In genomic region chr20:47238780-47239769, GRCh38 we compare ENCODE assay signal across 21 cellular contexts.
DNase-seq lines count a peak whose midpoint lies in the region; ATAC-seq, FAIRE-seq and TF ChIP-seq lines count a peak whose summit lies in the region.
"Had no signal": no experiment of that assay in that cellular context is flagged by ENCODE, and none has a peak within 500 bp of the region (broad histone marks: within the 10 kb centered on the region; RNA-seq: fewer than 3 reads in every experiment).

No MANE protein-coding gene starts in this region.

- TF ChIP-seq CTCF in HepG2 (CRISPR knock-in tag; IDR thresholded peaks at IDR 0.05) (no peak), right lobe of liver (IDR thresholded peaks at IDR 0.05) (no peak), WTC11 (IDR thresholded peaks at IDR 0.05) (no peak), endothelial cell of umbilical vein (IDR thresholded peaks at IDR 0.05; ENCODE audit: extremely low read depth in 1 of 2, insufficient read depth in 1 of 2, low read depth in 1 of 2, low read length in 2 of 2) (no peak), testis (IDR thresholded peaks at IDR 0.05) (no peak), ascending aorta (IDR thresholded peaks at IDR 0.05) (no peak)

- DNase-seq in HepG2 (ENCODE audit: low spot score) (no peak), right lobe of liver (no peak), WTC11 (ENCODE audit: low spot score) (no peak), endothelial cell of umbilical vein (ENCODE audit: low read depth, low spot score) (no peak), testis (peak; percentile 32), ascending aorta (ENCODE audit: low spot score in 2 of 2) (no peak)
- DNase-seq in activated naive CD8-positive, alpha-beta T cell treated with anti-CD3 and anti-CD28 coated beads for 36 hours: no peak
- DNase-seq: 8988T; CD8-positive, alpha-beta memory T cell; GDM1; H7; MV-4-11; NCI-H1105 treated with DMSO at 0.1 percent for 48 hours; NCI-H2081; NCI-H510A; NK-92 treated with Interleukin-12 subunit alpha and Interleukin-12 subunit beta, amount 100 ng/mL, for 24 hours; Peyer's patch; SJCRH30 had no signal

- H3K27me3 ChIP-seq in HepG2 (ENCODE audit: control insufficient read depth in 1 of 2, insufficient read depth in 2 of 2, low read length in 2 of 2) (no peaks in the 10 kb centered on the region), right lobe of liver (no peaks in the 10 kb centered on the region), endothelial cell of umbilical vein (ENCODE audit: control insufficient read depth in 2 of 2, insufficient read depth in 2 of 2, low read length in 2 of 2) (no peaks in the 10 kb centered on the region), testis (no peaks in the 10 kb centered on the region), ascending aorta (no peaks in the 10 kb centered on the region)
- H3K27me3 ChIP-seq: Peyer's patch, SJCRH30 had no signal

- H3K9me1 ChIP-seq in endothelial cell of umbilical vein (replicated peaks; ENCODE audit: control insufficient read depth, extremely low read depth, insufficient read depth, low read length): no peaks in the 10 kb centered on the region

- no peak for FAIRE-seq in HepG2 (lab: Jason Lieb, UNC)
- peak; percentile 44 for FAIRE-seq in endothelial cell of umbilical vein (lab: Jason Lieb, UNC)
- FAIRE-seq: GM19239 had no signal

- CTCF ChIA-PET in HepG2 (lab: Yijun Ruan, JAX; ENCODE audit: low intra/inter-chr PET ratio, low total read pairs): no interaction called here
- CTCF ChIA-PET in WTC11 (lab: Charles Lee): interaction anchor here (1.3 kb wide), 1 partner anchor 145 kb away, joined by 3 read pairs; no protein-coding TSS in a partner anchor
- CTCF ChIA-PET in endothelial cell of umbilical vein (lab: Charles Lee): no interaction called here

- BruUV-seq in HepG2 (replicated peaks; lab: Mats Ljungman, UMichigan) (no TSS peak), endothelial cell of umbilical vein (replicated peaks; lab: Mats Ljungman, UMichigan) (no TSS peak)

- no peak overlapping the region for H3K4me3 Mint-ChIP-seq in WTC11
- H3K4me3 Mint-ChIP-seq in activated naive CD8-positive, alpha-beta T cell treated with anti-CD3 and anti-CD28 coated beads for 36 hours: no peak overlapping the region
- H3K4me3 Mint-ChIP-seq: CD8-positive, alpha-beta memory T cell had no signal

- no peak overlapping the region for H3K4me3 ChIP-seq in HepG2 (replicated peaks in 1 of 3; ENCODE audit: insufficient read depth in 1 of 3, low read depth in 2 of 3, low read length in 3 of 3)
- no peak overlapping the region for H3K4me3 ChIP-seq in right lobe of liver
- no peak overlapping the region for H3K4me3 ChIP-seq in endothelial cell of umbilical vein (replicated peaks in 1 of 3; ENCODE audit: insufficient read depth in 1 of 3, low read depth in 1 of 3, low read length in 3 of 3)
- H3K4me3 ChIP-seq in testis: peak overlapping the region; percentile 40 to 42
- H3K4me3 ChIP-seq in ascending aorta: no peak overlapping the region
- H3K4me3 ChIP-seq: Peyer's patch, SJCRH30 had no signal

- no peak for TF ChIP-seq RAD21 in HepG2 (CRISPR knock-in tag; IDR thresholded peaks at IDR 0.05)

- H3K27ac Mint-ChIP-seq in WTC11: peak overlapping the region; percentile 66
- no peak overlapping the region for H3K27ac Mint-ChIP-seq in activated naive CD8-positive, alpha-beta T cell treated with anti-CD3 and anti-CD28 coated beads for 36 hours

- dilution Hi-C loops in endothelial cell of umbilical vein (cut with MboI; ENCODE audit: extremely low pct_ligation_motif_present, low sequenced_read_pairs): no loop called here

- H3K36me3 Mint-ChIP-seq in WTC11: peaks cover 66% of the 10 kb centered on the region
- H3K36me3 Mint-ChIP-seq in activated naive CD8-positive, alpha-beta T cell treated with anti-CD3 and anti-CD28 coated beads for 36 hours: peaks cover 24% of the 10 kb centered on the region

- H3K36me3 ChIP-seq in HepG2 (replicated peaks in 1 of 2; ENCODE audit: control insufficient read depth in 1 of 2, insufficient read depth in 2 of 2, low read length in 2 of 2): peaks cover 52 to 85% of the 10 kb centered on the region in 2 experiments
- peaks cover 0 to 26% (median 7%) of the 10 kb centered on the region in 4 donors for H3K36me3 ChIP-seq in right lobe of liver
- peaks cover 21 to 42% of the 10 kb centered on the region in 2 experiments for H3K36me3 ChIP-seq in endothelial cell of umbilical vein (ENCODE audit: control insufficient read depth in 2 of 2, extremely low read depth in 1 of 2, insufficient read depth in 2 of 2, low read length in 2 of 2)
- H3K36me3 ChIP-seq in testis (ENCODE audit: low read depth, missing control alignments): no peaks in the 10 kb centered on the region
- H3K36me3 ChIP-seq in ascending aorta: peaks cover 27 to 64% of the 10 kb centered on the region in 2 donors

- intact Hi-C loops in HepG2 (cut with micrococcal nuclease; ENCODE audit: unreplicated experiment) (no loop called here), right lobe of liver (cut with DNase I) (no loop called here), endothelial cell of umbilical vein (cut with micrococcal nuclease) (no loop called here), testis (cut with DNase I; ENCODE audit: low total_unique reads) (no loop called here), ascending aorta (cut with DNase I) (no loop called here)

- no peak for TF ChIP-seq POLR2A in HepG2 (IDR thresholded peaks at IDR 0.05; ENCODE audit: insufficient read depth in 1 of 2, low read depth in 2 of 2, low read length in 2 of 2)
- no peak for TF ChIP-seq POLR2A in right lobe of liver (IDR thresholded peaks at IDR 0.05)
- TF ChIP-seq POLR2A in endothelial cell of umbilical vein (IDR thresholded peaks at IDR 0.05; ENCODE audit: low read depth, low read length): no peak
- TF ChIP-seq POLR2A in testis (IDR thresholded peaks at IDR 0.05): no peak

- H3K4me2 ChIP-seq in HepG2 (ENCODE audit: low read depth, low read length) (no peak overlapping the region), endothelial cell of umbilical vein (ENCODE audit: insufficient read depth, low read length) (no peak overlapping the region)

- 97% methylated on average over 51 of the region's 51 CpGs for WGBS in HepG2 (ENCODE audit: low lambda C conversion rate)
- WGBS in right lobe of liver (ENCODE audit: insufficient coverage, low coverage, low lambda C conversion rate, missing lambda C conversion rate): 99% methylated on average over 24 of the region's 51 CpGs
- WGBS in testis, 2 donors: 62 to 73% methylated on average over 51 of the region's 51 CpGs

- H3K27ac ChIP-seq in HepG2 (ENCODE audit: extremely low read length, insufficient read depth, low read length) (no peak overlapping the region), right lobe of liver (no peak overlapping the region), endothelial cell of umbilical vein (ENCODE audit: insufficient read depth, low read depth, low read length) (no peak overlapping the region), testis (no peak overlapping the region), ascending aorta (no peak overlapping the region)
- H3K27ac ChIP-seq: C4-2B, Peyer's patch, SJCRH30 had no signal

- no peak overlapping the region for H3K9ac ChIP-seq in HepG2 (ENCODE audit: insufficient read depth, low read depth, low read length)
- H3K9ac ChIP-seq in endothelial cell of umbilical vein (replicated peaks; ENCODE audit: extremely low read depth, insufficient read depth, low read length): no peak overlapping the region

- peaks cover 42% of the 10 kb centered on the region for H3K4me1 ChIP-seq in HepG2 (ENCODE audit: insufficient read depth, low read length)
- H3K4me1 ChIP-seq in right lobe of liver: peaks cover 0 to 33% (median 3%) of the 10 kb centered on the region in 4 donors
- no peaks in the 10 kb centered on the region for H3K4me1 ChIP-seq in endothelial cell of umbilical vein (ENCODE audit: control insufficient read depth, extremely low read depth, insufficient read depth, low read length)
- peaks cover 6% of the 10 kb centered on the region for H3K4me1 ChIP-seq in testis
- no peaks in the 10 kb centered on the region for H3K4me1 ChIP-seq in ascending aorta
- H3K4me1 ChIP-seq: SJCRH30 had no signal

- TF ChIP-seq EP300 in HepG2 (IDR thresholded peaks at IDR 0.05; ENCODE audit: low read depth in 2 of 2, low read length in 2 of 2) (no peak), HepG2 (CRISPR knock-in tag; IDR thresholded peaks at IDR 0.05; ENCODE audit: borderline replicate concordance) (no peak)

- POLR2A ChIA-PET in HepG2 (lab: Yijun Ruan, JAX): no interaction called here
- POLR2A ChIA-PET in WTC11 (lab: Charles Lee): no interaction called here
- POLR2A ChIA-PET in endothelial cell of umbilical vein (lab: Charles Lee): no interaction called here

- H3K9me3 Mint-ChIP-seq in WTC11: no peaks in the 10 kb centered on the region
- H3K9me3 Mint-ChIP-seq in activated naive CD8-positive, alpha-beta T cell treated with anti-CD3 and anti-CD28 coated beads for 36 hours: no peaks in the 10 kb centered on the region
- H3K9me3 Mint-ChIP-seq: CD8-positive, alpha-beta memory T cell had no signal

- H2AFZ ChIP-seq in HepG2 (ENCODE audit: low read length) (no peak overlapping the region), endothelial cell of umbilical vein (ENCODE audit: low read depth, low read length) (no peak overlapping the region)

- peaks cover 59% of the 10 kb centered on the region for H4K20me1 ChIP-seq in HepG2 (ENCODE audit: insufficient read depth, low read length)
- H4K20me1 ChIP-seq in endothelial cell of umbilical vein (replicated peaks; ENCODE audit: control insufficient read depth, extremely low read depth, insufficient read depth, low read length): no peaks in the 10 kb centered on the region

- no peaks in the 10 kb centered on the region for H3K9me3 ChIP-seq in HepG2 (ENCODE audit: low read length)
- no peaks in the 10 kb centered on the region for H3K9me3 ChIP-seq in right lobe of liver
- H3K9me3 ChIP-seq in endothelial cell of umbilical vein (replicated peaks; ENCODE audit: control insufficient read depth, insufficient read depth, low read length): no peaks in the 10 kb centered on the region
- no peaks in the 10 kb centered on the region for H3K9me3 ChIP-seq in testis
- no peaks in the 10 kb centered on the region for H3K9me3 ChIP-seq in ascending aorta
- H3K9me3 ChIP-seq: Peyer's patch, SJCRH30 had no signal

- ATAC-seq in HepG2 (peak; percentile 14; the same call in 2 of the 3 replicates), right lobe of liver (no peak), WTC11 (peak; percentile 23), GM21576 (IDR thresholded peaks at IDR 0.05; ENCODE audit: unreplicated experiment) (no peak)

- peaks cover 10% of the 10 kb centered on the region for H3K79me2 ChIP-seq in HepG2 (ENCODE audit: insufficient read depth, low read length)
- peaks cover 10% of the 10 kb centered on the region for H3K79me2 ChIP-seq in endothelial cell of umbilical vein (ENCODE audit: control insufficient read depth, insufficient read depth, low read length)

- peaks cover 14% of the 10 kb centered on the region for H3K4me1 Mint-ChIP-seq in WTC11
- H3K4me1 Mint-ChIP-seq in activated naive CD8-positive, alpha-beta T cell treated with anti-CD3 and anti-CD28 coated beads for 36 hours: no peaks in the 10 kb centered on the region

- H3K27me3 Mint-ChIP-seq in WTC11 (ENCODE audit: low read depth): no peaks in the 10 kb centered on the region
- no peaks in the 10 kb centered on the region for H3K27me3 Mint-ChIP-seq in activated naive CD8-positive, alpha-beta T cell treated with anti-CD3 and anti-CD28 coated beads for 36 hours
- H3K27me3 Mint-ChIP-seq: CD8-positive, alpha-beta memory T cell had no signal

- in situ Hi-C loops in HepG2 (cut with HindIII; ENCODE audit: extremely low pct_ligation_motif_present, low pct_unique_long_range_greater_than_20kb): no loop called here

Comparison
In these comparisons a context has a peak if more than half of its experiments do, and no peak if none do; other contexts are left out.
1. ATAC-seq: peak in HepG2 (single experiment) and WTC11 (single experiment); none in right lobe of liver (0 of 4) and GM21576 (single experiment).
2. H3K4me3 ChIP-seq: peak in testis (2 of 2); none in HepG2 (0 of 3), right lobe of liver (0 of 3), endothelial cell of umbilical vein (0 of 3) and ascending aorta (0 of 2).